Comparison of ENCODE assay signal across 11 cellular contexts in the genomic region with DNA sequence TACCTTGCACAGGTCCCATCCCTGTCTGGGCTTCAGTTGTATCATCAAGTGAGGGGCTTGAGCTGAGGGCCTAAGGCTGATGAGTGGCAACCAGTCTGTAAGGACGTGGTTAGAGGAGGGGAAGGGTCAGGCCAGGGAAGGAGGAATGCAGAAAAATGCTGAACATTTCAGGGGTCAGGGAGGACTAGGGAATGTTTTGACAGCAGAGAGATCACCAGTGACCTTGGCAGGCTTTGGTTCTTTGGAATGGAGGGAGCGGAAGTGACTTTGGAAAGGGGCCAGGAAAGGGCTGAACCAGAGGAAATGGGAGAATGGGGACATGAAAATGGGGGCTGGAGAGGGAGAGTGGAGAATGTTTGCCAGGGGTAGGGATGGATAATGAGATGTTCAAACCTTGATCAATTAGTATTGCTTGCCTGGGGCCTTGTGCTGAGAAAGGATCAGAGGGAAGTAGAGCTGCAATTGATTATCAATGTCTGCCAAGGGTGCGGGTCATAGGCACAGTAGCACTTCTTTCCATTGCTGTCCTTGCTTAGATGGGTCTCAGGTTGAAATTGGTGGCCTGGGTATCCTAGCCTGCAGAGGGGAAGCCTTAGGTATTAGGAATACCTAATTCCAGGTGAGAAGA. TPM values are rescaled to one million over a fixed set of nuclear protein-coding genes. Genes with fewer than 3 reads are reported as not detected.
DNase-seq lines count a peak whose midpoint lies in the region; TF ChIP-seq lines count a peak whose summit lies in the region.
"Had no signal": no experiment of that assay in that cellular context is flagged by ENCODE, and none has a peak within 500 bp of the region (broad histone marks: within the 10 kb centered on the region; RNA-seq: fewer than 3 reads in every experiment).

No MANE protein-coding gene starts in this region.

- H3K4me1 Mint-ChIP-seq in activated CD4-positive, alpha-beta memory T cell treated with anti-CD3 and anti-CD28 coated beads, Interleukin-2, amount 10 ng/mL, durations not matched to agents 7 days and 5 days: peaks cover 74% of the 10 kb centered on the region
- H3K4me1 Mint-ChIP-seq in glutamatergic neuron (ENCODE audit: low read depth, unreplicated experiment): peaks cover 16% of the 10 kb centered on the region

- H3K27me3 ChIP-seq in GM06990 (replicated peaks; ENCODE audit: control insufficient read depth, insufficient read depth, low read length): no peaks in the 10 kb centered on the region

- CTCF ChIA-PET in activated CD4-positive, alpha-beta memory T cell treated with anti-CD3 and anti-CD28 coated beads, Interleukin-2, amount 10 ng/mL, durations not matched to agents 7 days and 5 days (lab: Charles Lee): interaction anchor here (1.1 to 2.6 kb wide), 6 partner anchors 14 to 345 kb away, joined by 3 to 14 read pairs (median 3); no protein-coding TSS in a partner anchor

- H3K36me3 Mint-ChIP-seq in activated CD4-positive, alpha-beta memory T cell treated with anti-CD3 and anti-CD28 coated beads, Interleukin-2, amount 10 ng/mL, durations not matched to agents 7 days and 5 days (ENCODE audit: low read depth): peaks cover 19% of the 10 kb centered on the region
- no peaks in the 10 kb centered on the region for H3K36me3 Mint-ChIP-seq in glutamatergic neuron (ENCODE audit: unreplicated experiment)

- TF ChIP-seq CTCF in GM06990 (IDR thresholded peaks at IDR 0.05; ENCODE audit: insufficient read depth, low read length, poor library complexity, severe bottlenecking): no peak
- no peak for TF ChIP-seq CTCF in glutamatergic neuron (IDR thresholded peaks at IDR 0.05; ENCODE audit: partially characterized antibody, unreplicated experiment)
- TF ChIP-seq CTCF in GM10266 (IDR thresholded peaks at IDR 0.05; ENCODE audit: control insufficient read depth, insufficient read depth, low read depth, missing control alignments): no peak

- DNase-seq in GM06990 (ENCODE audit: extremely low read depth, insufficient read length) (no peak), glutamatergic neuron (no peak), pons (ENCODE audit: low spot score) (peak; percentile 20), GDM1 (lab: John Stamatoyannopoulos, UW) (no peak), NCI-H1694 (lab: John Stamatoyannopoulos, UW) (no peak), GM10266 (ENCODE audit: extremely low spot score) (no peak), NCI-H1417 treated with DMSO at 0.1 percent for 48 hours (lab: John Stamatoyannopoulos, UW) (no peak)
- DNase-seq in activated CD4-positive, alpha-beta memory T cell treated with anti-CD3 and anti-CD28 coated beads, Interleukin-2, amount 10 ng/mL, durations not matched to agents 7 days and 5 days: no peak
- DNase-seq: DMS79, mesendoderm, NCI-H1436 had no signal

- no peaks in the 10 kb centered on the region; the same call in 1 of the 2 replicates for H3K36me3 ChIP-seq in GM06990 (ENCODE audit: control insufficient read depth, insufficient read depth, low read length)

- H3K4me3 Mint-ChIP-seq in activated CD4-positive, alpha-beta memory T cell treated with anti-CD3 and anti-CD28 coated beads, Interleukin-2, amount 10 ng/mL, durations not matched to agents 7 days and 5 days: no peak overlapping the region
- peak overlapping the region; percentile 13 for H3K4me3 Mint-ChIP-seq in glutamatergic neuron (ENCODE audit: unreplicated experiment)

- H3K4me3 ChIP-seq in GM06990 (replicated peaks; ENCODE audit: low read depth, low read length): peak overlapping the region; percentile 46; the same call in 1 of the 2 replicates

- no peaks in the 10 kb centered on the region for H3K9me3 Mint-ChIP-seq in activated CD4-positive, alpha-beta memory T cell treated with anti-CD3 and anti-CD28 coated beads, Interleukin-2, amount 10 ng/mL, durations not matched to agents 7 days and 5 days
- peaks cover 4% of the 10 kb centered on the region for H3K9me3 Mint-ChIP-seq in glutamatergic neuron (ENCODE audit: unreplicated experiment)

- peak overlapping the region; percentile 94 for H3K27ac Mint-ChIP-seq in activated CD4-positive, alpha-beta memory T cell treated with anti-CD3 and anti-CD28 coated beads, Interleukin-2, amount 10 ng/mL, durations not matched to agents 7 days and 5 days
- no peak overlapping the region for H3K27ac Mint-ChIP-seq in glutamatergic neuron (ENCODE audit: unreplicated experiment)

- no peaks in the 10 kb centered on the region for H3K27me3 Mint-ChIP-seq in activated CD4-positive, alpha-beta memory T cell treated with anti-CD3 and anti-CD28 coated beads, Interleukin-2, amount 10 ng/mL, durations not matched to agents 7 days and 5 days
- H3K27me3 Mint-ChIP-seq in glutamatergic neuron (ENCODE audit: unreplicated experiment): peaks cover 16% of the 10 kb centered on the region

- POLR2A ChIA-PET in activated CD4-positive, alpha-beta memory T cell treated with anti-CD3 and anti-CD28 coated beads, Interleukin-2, amount 10 ng/mL, durations not matched to agents 7 days and 5 days (lab: Charles Lee): interaction anchor here (0.9 to 3.0 kb wide), 6 partner anchors 8 to 240 kb away, joined by 3 to 33 read pairs (median 8); no protein-coding TSS in a partner anchor

RNA-seq across cellular contexts. Expression of a gene that starts 7.4 kb away (rescaled TPM):
- 10 to 100 TPM; 26.4 to 27.7 TPM for total RNA-seq in activated CD4-positive, alpha-beta memory T cell treated with anti-CD3 and anti-CD28 coated beads, Interleukin-2, amount 10 ng/mL, durations not matched to agents 7 days and 5 days
- 2.4 TPM for total RNA-seq in glutamatergic neuron (ENCODE audit: unreplicated experiment)
